In the genomic region with DNA sequence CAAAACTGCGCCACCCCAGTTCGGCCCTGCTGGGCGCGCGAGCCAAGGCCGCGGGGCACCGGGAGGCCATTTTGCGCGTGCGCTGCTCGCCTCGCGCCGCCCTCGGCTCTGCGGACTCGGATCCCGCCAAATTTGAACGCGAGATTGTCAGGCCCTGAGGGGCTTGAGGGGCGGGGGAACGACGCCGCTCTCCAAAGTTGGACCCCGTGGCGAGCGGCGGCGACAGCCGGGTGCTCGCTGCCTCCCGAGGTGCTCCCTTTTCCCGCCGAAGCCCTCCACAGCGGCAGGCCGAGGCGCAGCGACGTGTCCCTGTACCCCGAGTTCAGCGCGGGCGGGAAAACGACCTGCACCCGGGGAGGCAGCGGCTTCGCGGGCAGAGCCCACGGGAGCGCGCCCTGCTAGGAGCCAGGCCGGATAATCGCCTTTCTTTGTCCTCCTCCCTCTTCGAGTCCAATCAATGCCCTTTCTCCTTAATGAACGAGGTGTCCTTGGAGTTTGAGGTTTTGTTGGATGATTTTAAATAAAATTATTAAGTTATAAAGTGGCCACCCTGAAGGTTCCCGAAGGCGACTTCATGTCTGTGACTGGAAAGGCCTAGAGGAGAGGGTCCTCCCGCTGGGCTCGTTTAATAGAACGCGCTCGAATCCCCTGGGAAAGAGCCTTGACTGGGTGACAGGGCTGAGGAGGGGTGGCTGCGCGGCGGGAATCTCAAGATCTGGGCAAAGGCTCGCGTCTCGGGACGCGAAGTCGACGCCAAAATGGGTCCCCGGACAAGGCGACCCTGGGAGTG, we compare ENCODE assay signal across 1 cellular context.
TF ChIP-seq lines count a peak whose summit lies in the region.

No MANE protein-coding gene starts in this region.

TF ChIP-seq in H1, 55 proteins besides CTCF, POLR2A, EP300 and RAD21:
- TF ChIP-seq SP1 (IDR thresholded peaks at IDR 0.05; ENCODE audit: low read depth, low read length) (no peak), ZNF274 (IDR thresholded peaks at IDR 0.05; ENCODE audit: borderline replicate concordance, extremely low read depth, low read length) (no peak), CHD2 (IDR thresholded peaks at IDR 0.05; ENCODE audit: low read length) (peak; percentile 69), SIN3A (conservative IDR thresholded peaks at IDR 0.05 in 1 of 2, IDR thresholded peaks at IDR 0.05 in 1 of 2; ENCODE audit: low read depth in 1 of 2, low read length in 2 of 2) (no peak), SUZ12 (IDR thresholded peaks at IDR 0.05; ENCODE audit: low read length) (no peak), HDAC6 (IDR thresholded peaks at IDR 0.05; ENCODE audit: low read depth, low read length) (no peak), EGR1 (IDR thresholded peaks at IDR 0.05; ENCODE audit: borderline replicate concordance, low read depth, low read length) (no peak), BCL11A (IDR thresholded peaks at IDR 0.05; ENCODE audit: low read depth in 2 of 2, low read length in 2 of 2) (no peak), FOSL1 (IDR thresholded peaks at IDR 0.05; ENCODE audit: insufficient read depth, low read depth, low read length) (0 out of 2 replicates have a peak, but pooled peaks have one; percentile 26), JUND (IDR thresholded peaks at IDR 0.05; ENCODE audit: low read length) (no peak), BACH1 (IDR thresholded peaks at IDR 0.05; ENCODE audit: low read length) (no peak), CBX5 (IDR thresholded peaks at IDR 0.05; ENCODE audit: low read depth, low read length) (no peak), CEBPB (IDR thresholded peaks at IDR 0.05; ENCODE audit: low read depth, low read length) (no peak), RXRA (IDR thresholded peaks at IDR 0.05; ENCODE audit: insufficient read depth, low read depth, low read length) (no peak), EZH2 (IDR thresholded peaks at IDR 0.05; ENCODE audit: low read depth, low read length, severe bottlenecking) (no peak), TAF1 (IDR thresholded peaks at IDR 0.05; ENCODE audit: low read depth, low read length) (0 out of 2 replicates have a peak, but pooled peaks have one; percentile 21), RNF2 (IDR thresholded peaks at IDR 0.05; ENCODE audit: borderline replicate concordance, low read depth, low read length, missing control alignments, poor library complexity, severe bottlenecking) (no peak), CBX8 (IDR thresholded peaks at IDR 0.05; ENCODE audit: borderline replicate concordance, low read depth, low read length) (no peak), MAX (IDR thresholded peaks at IDR 0.05) (peak; percentile 99), NRF1 (IDR thresholded peaks at IDR 0.05; ENCODE audit: low read depth, low read length) (peak; percentile 47), KDM5A (IDR thresholded peaks at IDR 0.05; ENCODE audit: low read length) (no peak), KDM1A (IDR thresholded peaks at IDR 0.05; ENCODE audit: borderline replicate concordance, low read length) (peak; percentile 38; the same call in 1 of the 2 replicates), POLR2AphosphoS5 (IDR thresholded peaks at IDR 0.05; ENCODE audit: low read depth, low read length) (no peak), CTBP2 (IDR thresholded peaks at IDR 0.05; ENCODE audit: borderline replicate concordance, insufficient read depth, insufficient read length, low read length) (no peak), ASH2L (IDR thresholded peaks at IDR 0.05; ENCODE audit: low read length) (peak; percentile 13), RBBP5 (IDR thresholded peaks at IDR 0.05; ENCODE audit: borderline replicate concordance, low read depth, low read length) (no peak), BRCA1 (IDR thresholded peaks at IDR 0.05; ENCODE audit: low read depth, low read length) (no peak), PHF8 (conservative IDR thresholded peaks at IDR 0.05; ENCODE audit: low read depth, low read length) (peak; percentile 29; the same call in 1 of the 2 replicates), NANOG (IDR thresholded peaks at IDR 0.05; ENCODE audit: insufficient read depth, low read depth, low read length, poor library complexity, severe bottlenecking) (no peak), TAF7 (optimal IDR thresholded peaks at IDR 0.05; ENCODE audit: borderline replicate concordance, low read depth, low read length) (no peak), TEAD4 (IDR thresholded peaks at IDR 0.05; ENCODE audit: low read depth, low read length) (no peak), TBP (IDR thresholded peaks at IDR 0.05; ENCODE audit: low read depth, low read length) (no peak), SRF (IDR thresholded peaks at IDR 0.05; ENCODE audit: low read depth, low read length) (no peak), SIX5 (IDR thresholded peaks at IDR 0.05; ENCODE audit: low read depth, low read length) (no peak), CHD1 (IDR thresholded peaks at IDR 0.05; ENCODE audit: low read depth, low read length) (no peak), SP4 (IDR thresholded peaks at IDR 0.05; ENCODE audit: low read length) (no peak), KDM4A (IDR thresholded peaks at IDR 0.05; ENCODE audit: low read depth, low read length, severe bottlenecking) (peak; percentile 75), GABPA (IDR thresholded peaks at IDR 0.05; ENCODE audit: borderline replicate concordance, insufficient read depth, low read length) (no peak), GTF2F1 (IDR thresholded peaks at IDR 0.05; ENCODE audit: borderline replicate concordance, low read depth, low read length) (peak; percentile 49; the same call in 1 of the 2 replicates), SIRT6 (IDR thresholded peaks at IDR 0.05; ENCODE audit: low read length) (no peak), POU5F1 (IDR thresholded peaks at IDR 0.05; ENCODE audit: low read depth, low read length) (no peak), JUN (IDR thresholded peaks at IDR 0.05; ENCODE audit: low read depth, low read length) (no peak), HDAC2 (IDR thresholded peaks at IDR 0.05; ENCODE audit: borderline replicate concordance in 1 of 2, low read depth in 2 of 2, low read length in 2 of 2) (no peak), TCF12 (IDR thresholded peaks at IDR 0.05; ENCODE audit: low read depth, low read length) (no peak), SAP30 (IDR thresholded peaks at IDR 0.05; ENCODE audit: insufficient read depth, insufficient replicate concordance, low read length) (no peak), SP2 (IDR thresholded peaks at IDR 0.05; ENCODE audit: low read length) (no peak), YY1 (IDR thresholded peaks at IDR 0.05; ENCODE audit: low read depth, low read length) (peak; percentile 97), CREB1 (IDR thresholded peaks at IDR 0.05) (no peak), RFX5 (IDR thresholded peaks at IDR 0.05; ENCODE audit: borderline replicate concordance, low read depth, low read length) (no peak), MAFK (IDR thresholded peaks at IDR 0.05; ENCODE audit: low read depth, low read length) (no peak)
- TF ChIP-seq, protein P1, sequence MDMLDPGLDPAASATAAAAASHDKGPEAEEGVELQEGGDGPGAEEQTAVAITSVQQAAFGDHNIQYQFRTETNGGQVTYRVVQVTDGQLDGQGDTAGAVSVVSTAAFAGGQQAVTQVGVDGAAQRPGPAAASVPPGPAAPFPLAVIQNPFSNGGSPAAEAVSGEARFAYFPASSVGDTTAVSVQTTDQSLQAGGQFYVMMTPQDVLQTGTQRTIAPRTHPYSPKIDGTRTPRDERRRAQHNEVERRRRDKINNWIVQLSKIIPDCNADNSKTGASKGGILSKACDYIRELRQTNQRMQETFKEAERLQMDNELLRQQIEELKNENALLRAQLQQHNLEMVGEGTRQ (IDR thresholded peaks at IDR 0.05; ENCODE audit: low read length), result no peak
- TF ChIP-seq, protein P2, sequence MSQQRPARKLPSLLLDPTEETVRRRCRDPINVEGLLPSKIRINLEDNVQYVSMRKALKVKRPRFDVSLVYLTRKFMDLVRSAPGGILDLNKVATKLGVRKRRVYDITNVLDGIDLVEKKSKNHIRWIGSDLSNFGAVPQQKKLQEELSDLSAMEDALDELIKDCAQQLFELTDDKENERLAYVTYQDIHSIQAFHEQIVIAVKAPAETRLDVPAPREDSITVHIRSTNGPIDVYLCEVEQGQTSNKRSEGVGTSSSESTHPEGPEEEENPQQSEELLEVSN (IDR thresholded peaks at IDR 0.05), result peak; percentile 100
- TF ChIP-seq, protein P3, sequence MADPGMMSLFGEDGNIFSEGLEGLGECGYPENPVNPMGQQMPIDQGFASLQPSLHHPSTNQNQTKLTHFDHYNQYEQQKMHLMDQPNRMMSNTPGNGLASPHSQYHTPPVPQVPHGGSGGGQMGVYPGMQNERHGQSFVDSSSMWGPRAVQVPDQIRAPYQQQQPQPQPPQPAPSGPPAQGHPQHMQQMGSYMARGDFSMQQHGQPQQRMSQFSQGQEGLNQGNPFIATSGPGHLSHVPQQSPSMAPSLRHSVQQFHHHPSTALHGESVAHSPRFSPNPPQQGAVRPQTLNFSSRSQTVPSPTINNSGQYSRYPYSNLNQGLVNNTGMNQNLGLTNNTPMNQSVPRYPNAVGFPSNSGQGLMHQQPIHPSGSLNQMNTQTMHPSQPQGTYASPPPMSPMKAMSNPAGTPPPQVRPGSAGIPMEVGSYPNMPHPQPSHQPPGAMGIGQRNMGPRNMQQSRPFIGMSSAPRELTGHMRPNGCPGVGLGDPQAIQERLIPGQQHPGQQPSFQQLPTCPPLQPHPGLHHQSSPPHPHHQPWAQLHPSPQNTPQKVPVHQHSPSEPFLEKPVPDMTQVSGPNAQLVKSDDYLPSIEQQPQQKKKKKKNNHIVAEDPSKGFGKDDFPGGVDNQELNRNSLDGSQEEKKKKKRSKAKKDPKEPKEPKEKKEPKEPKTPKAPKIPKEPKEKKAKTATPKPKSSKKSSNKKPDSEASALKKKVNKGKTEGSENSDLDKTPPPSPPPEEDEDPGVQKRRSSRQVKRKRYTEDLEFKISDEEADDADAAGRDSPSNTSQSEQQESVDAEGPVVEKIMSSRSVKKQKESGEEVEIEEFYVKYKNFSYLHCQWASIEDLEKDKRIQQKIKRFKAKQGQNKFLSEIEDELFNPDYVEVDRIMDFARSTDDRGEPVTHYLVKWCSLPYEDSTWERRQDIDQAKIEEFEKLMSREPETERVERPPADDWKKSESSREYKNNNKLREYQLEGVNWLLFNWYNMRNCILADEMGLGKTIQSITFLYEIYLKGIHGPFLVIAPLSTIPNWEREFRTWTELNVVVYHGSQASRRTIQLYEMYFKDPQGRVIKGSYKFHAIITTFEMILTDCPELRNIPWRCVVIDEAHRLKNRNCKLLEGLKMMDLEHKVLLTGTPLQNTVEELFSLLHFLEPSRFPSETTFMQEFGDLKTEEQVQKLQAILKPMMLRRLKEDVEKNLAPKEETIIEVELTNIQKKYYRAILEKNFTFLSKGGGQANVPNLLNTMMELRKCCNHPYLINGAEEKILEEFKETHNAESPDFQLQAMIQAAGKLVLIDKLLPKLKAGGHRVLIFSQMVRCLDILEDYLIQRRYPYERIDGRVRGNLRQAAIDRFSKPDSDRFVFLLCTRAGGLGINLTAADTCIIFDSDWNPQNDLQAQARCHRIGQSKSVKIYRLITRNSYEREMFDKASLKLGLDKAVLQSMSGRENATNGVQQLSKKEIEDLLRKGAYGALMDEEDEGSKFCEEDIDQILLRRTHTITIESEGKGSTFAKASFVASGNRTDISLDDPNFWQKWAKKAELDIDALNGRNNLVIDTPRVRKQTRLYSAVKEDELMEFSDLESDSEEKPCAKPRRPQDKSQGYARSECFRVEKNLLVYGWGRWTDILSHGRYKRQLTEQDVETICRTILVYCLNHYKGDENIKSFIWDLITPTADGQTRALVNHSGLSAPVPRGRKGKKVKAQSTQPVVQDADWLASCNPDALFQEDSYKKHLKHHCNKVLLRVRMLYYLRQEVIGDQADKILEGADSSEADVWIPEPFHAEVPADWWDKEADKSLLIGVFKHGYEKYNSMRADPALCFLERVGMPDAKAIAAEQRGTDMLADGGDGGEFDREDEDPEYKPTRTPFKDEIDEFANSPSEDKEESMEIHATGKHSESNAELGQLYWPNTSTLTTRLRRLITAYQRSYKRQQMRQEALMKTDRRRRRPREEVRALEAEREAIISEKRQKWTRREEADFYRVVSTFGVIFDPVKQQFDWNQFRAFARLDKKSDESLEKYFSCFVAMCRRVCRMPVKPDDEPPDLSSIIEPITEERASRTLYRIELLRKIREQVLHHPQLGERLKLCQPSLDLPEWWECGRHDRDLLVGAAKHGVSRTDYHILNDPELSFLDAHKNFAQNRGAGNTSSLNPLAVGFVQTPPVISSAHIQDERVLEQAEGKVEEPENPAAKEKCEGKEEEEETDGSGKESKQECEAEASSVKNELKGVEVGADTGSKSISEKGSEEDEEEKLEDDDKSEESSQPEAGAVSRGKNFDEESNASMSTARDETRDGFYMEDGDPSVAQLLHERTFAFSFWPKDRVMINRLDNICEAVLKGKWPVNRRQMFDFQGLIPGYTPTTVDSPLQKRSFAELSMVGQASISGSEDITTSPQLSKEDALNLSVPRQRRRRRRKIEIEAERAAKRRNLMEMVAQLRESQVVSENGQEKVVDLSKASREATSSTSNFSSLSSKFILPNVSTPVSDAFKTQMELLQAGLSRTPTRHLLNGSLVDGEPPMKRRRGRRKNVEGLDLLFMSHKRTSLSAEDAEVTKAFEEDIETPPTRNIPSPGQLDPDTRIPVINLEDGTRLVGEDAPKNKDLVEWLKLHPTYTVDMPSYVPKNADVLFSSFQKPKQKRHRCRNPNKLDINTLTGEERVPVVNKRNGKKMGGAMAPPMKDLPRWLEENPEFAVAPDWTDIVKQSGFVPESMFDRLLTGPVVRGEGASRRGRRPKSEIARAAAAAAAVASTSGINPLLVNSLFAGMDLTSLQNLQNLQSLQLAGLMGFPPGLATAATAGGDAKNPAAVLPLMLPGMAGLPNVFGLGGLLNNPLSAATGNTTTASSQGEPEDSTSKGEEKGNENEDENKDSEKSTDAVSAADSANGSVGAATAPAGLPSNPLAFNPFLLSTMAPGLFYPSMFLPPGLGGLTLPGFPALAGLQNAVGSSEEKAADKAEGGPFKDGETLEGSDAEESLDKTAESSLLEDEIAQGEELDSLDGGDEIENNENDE (IDR thresholded peaks at IDR 0.05; ENCODE audit: insufficient replicate concordance, low read length), result no peak
- TF ChIP-seq, protein P4, sequence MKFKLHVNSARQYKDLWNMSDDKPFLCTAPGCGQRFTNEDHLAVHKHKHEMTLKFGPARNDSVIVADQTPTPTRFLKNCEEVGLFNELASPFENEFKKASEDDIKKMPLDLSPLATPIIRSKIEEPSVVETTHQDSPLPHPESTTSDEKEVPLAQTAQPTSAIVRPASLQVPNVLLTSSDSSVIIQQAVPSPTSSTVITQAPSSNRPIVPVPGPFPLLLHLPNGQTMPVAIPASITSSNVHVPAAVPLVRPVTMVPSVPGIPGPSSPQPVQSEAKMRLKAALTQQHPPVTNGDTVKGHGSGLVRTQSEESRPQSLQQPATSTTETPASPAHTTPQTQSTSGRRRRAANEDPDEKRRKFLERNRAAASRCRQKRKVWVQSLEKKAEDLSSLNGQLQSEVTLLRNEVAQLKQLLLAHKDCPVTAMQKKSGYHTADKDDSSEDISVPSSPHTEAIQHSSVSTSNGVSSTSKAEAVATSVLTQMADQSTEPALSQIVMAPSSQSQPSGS (IDR thresholded peaks at IDR 0.05; ENCODE audit: low read length), result no peak
- TF ChIP-seq, protein P5, sequence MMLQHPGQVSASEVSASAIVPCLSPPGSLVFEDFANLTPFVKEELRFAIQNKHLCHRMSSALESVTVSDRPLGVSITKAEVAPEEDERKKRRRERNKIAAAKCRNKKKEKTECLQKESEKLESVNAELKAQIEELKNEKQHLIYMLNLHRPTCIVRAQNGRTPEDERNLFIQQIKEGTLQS (IDR thresholded peaks at IDR 0.05; ENCODE audit: insufficient read depth, low read depth, low read length), result no peak
TF ChIP-seq in H1: peak in this region for 12.
